In the genomic region with DNA sequence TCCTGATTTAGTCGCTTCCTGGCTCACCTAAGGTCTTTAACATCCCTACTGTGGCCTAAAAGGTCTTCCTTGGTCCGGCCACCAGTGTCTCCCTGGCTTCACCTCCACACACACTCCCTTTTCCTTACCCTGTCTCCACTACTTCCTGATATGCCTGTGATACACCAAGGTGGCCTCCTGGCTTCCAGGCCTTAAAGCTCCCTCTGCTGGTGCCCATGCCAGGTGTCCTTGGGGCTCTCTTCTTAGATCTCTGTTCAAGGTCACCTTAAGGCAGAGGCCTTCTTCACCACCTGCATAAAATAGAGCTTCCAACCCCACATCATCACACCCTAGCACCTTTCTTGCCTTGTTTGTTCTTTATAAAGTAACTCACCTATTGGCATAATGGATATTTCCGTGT, we compare ENCODE assay signal across 9 cellular contexts.
DNase-seq lines count a peak whose midpoint lies in the region; ATAC-seq, FAIRE-seq and TF ChIP-seq lines count a peak whose summit lies in the region.
"Had no signal": no experiment of that assay in that cellular context is flagged by ENCODE, and none has a peak within 500 bp of the region (broad histone marks: within the 10 kb centered on the region; RNA-seq: fewer than 3 reads in every experiment).

No MANE protein-coding gene starts in this region.

- FAIRE-seq in keratinocyte (lab: Jason Lieb, UNC): peak; percentile 43
- FAIRE-seq: islet of Langerhans had no signal

- H3K4me1 ChIP-seq in Karpas-422 (ENCODE audit: low read length) (no peaks in the 10 kb centered on the region), RWPE2 (ENCODE audit: insufficient read depth, poor library complexity, severe bottlenecking) (peaks cover 4% of the 10 kb centered on the region), keratinocyte (ENCODE audit: control insufficient read depth, extremely low read depth, insufficient read depth, low read length) (peaks cover 11% of the 10 kb centered on the region), suprapubic skin (no peaks in the 10 kb centered on the region), thyroid gland (no peaks in the 10 kb centered on the region)

- H3K9me3 ChIP-seq in Karpas-422 (ENCODE audit: low read length) (no peaks in the 10 kb centered on the region), RWPE2 (ENCODE audit: severe bottlenecking) (no peaks in the 10 kb centered on the region), keratinocyte (ENCODE audit: control insufficient read depth, low read depth, low read length) (no peaks in the 10 kb centered on the region), suprapubic skin (no peaks in the 10 kb centered on the region), thyroid gland (no peaks in the 10 kb centered on the region)

- TF ChIP-seq POLR2A in suprapubic skin (IDR thresholded peaks at IDR 0.05) (no peak), thyroid gland (IDR thresholded peaks at IDR 0.05) (no peak)

- H3K36me3 ChIP-seq in Karpas-422 (ENCODE audit: insufficient read depth, low read length) (no peaks in the 10 kb centered on the region), RWPE2 (ENCODE audit: low read depth) (no peaks in the 10 kb centered on the region), keratinocyte (ENCODE audit: control insufficient read depth in 2 of 2, extremely low read depth in 1 of 2, insufficient read depth in 2 of 2, low read length in 2 of 2) (no peaks in the 10 kb centered on the region), suprapubic skin (no peaks in the 10 kb centered on the region), thyroid gland (no peaks in the 10 kb centered on the region)

- H4K20me1 ChIP-seq in Karpas-422 (ENCODE audit: insufficient read depth, low read depth, low read length): no peaks in the 10 kb centered on the region
- H4K20me1 ChIP-seq in keratinocyte (ENCODE audit: control insufficient read depth, extremely low read depth, insufficient read depth, low read length): no peaks in the 10 kb centered on the region

- H3K36me3 Mint-ChIP-seq in stimulated activated memory B cell treated with anti-CD40 and anti-IgM and Interleukin-4, amounts not matched to agents 10 μg/mL and 1 μg/mL and 100 μg/mL, for 72 hours: no peaks in the 10 kb centered on the region

- H3K9me2 ChIP-seq in Karpas-422 (replicated peaks; ENCODE audit: insufficient read depth, low read length): no peaks in the 10 kb centered on the region

- H3K9me3 Mint-ChIP-seq in stimulated activated memory B cell treated with anti-CD40 and anti-IgM and Interleukin-4, amounts not matched to agents 10 μg/mL and 1 μg/mL and 100 μg/mL, for 72 hours: no peaks in the 10 kb centered on the region

- dilution Hi-C loops in keratinocyte (cut with MboI; ENCODE audit: extremely low pct_ligation_motif_present, low sequenced_read_pairs): no loop called here

- H3K27ac ChIP-seq in Karpas-422 (ENCODE audit: low read length) (no peak overlapping the region), RWPE2 (ENCODE audit: poor library complexity, severe bottlenecking) (no peak overlapping the region), keratinocyte (ENCODE audit: control insufficient read depth, insufficient read depth, low read length) (no peak overlapping the region), suprapubic skin (no peak overlapping the region), thyroid gland (no peak overlapping the region)

- no peaks in the 10 kb centered on the region for H3K4me1 Mint-ChIP-seq in stimulated activated memory B cell treated with anti-CD40 and anti-IgM and Interleukin-4, amounts not matched to agents 10 μg/mL and 1 μg/mL and 100 μg/mL, for 72 hours

- H3K27me3 Mint-ChIP-seq in stimulated activated memory B cell treated with anti-CD40 and anti-IgM and Interleukin-4, amounts not matched to agents 10 μg/mL and 1 μg/mL and 100 μg/mL, for 72 hours: no peaks in the 10 kb centered on the region

- TF ChIP-seq CTCF in RWPE2 (IDR thresholded peaks at IDR 0.05; ENCODE audit: poor library complexity, severe bottlenecking): peak; percentile 71
- peak; percentile 47 to 75 (median 71) for TF ChIP-seq CTCF in keratinocyte (optimal IDR thresholded peaks at IDR 0.05 in 1 of 3, IDR thresholded peaks at IDR 0.05 in 1 of 3, conservative IDR thresholded peaks at IDR 0.05 in 1 of 3; ENCODE audit: extremely low read depth in 1 of 3, insufficient read depth in 2 of 3, low read length in 3 of 3)
- no peak for TF ChIP-seq CTCF in suprapubic skin (IDR thresholded peaks at IDR 0.05)
- TF ChIP-seq CTCF in thyroid gland (IDR thresholded peaks at IDR 0.05): no peak

- no peak overlapping the region for H3K4me3 Mint-ChIP-seq in stimulated activated memory B cell treated with anti-CD40 and anti-IgM and Interleukin-4, amounts not matched to agents 10 μg/mL and 1 μg/mL and 100 μg/mL, for 72 hours

- no peaks in the 10 kb centered on the region for H3K27me3 ChIP-seq in Karpas-422 (ENCODE audit: low read length)
- H3K27me3 ChIP-seq in RWPE2 (ENCODE audit: insufficient read depth, poor library complexity, severe bottlenecking): no peaks in the 10 kb centered on the region
- H3K27me3 ChIP-seq in keratinocyte (ENCODE audit: control insufficient read depth, extremely low read depth, insufficient read depth, low read length): no peaks in the 10 kb centered on the region
- no peaks in the 10 kb centered on the region for H3K27me3 ChIP-seq in suprapubic skin
- no peaks in the 10 kb centered on the region for H3K27me3 ChIP-seq in thyroid gland

- H2AFZ ChIP-seq in Karpas-422 (ENCODE audit: low read length): no peak overlapping the region
- no peak overlapping the region for H2AFZ ChIP-seq in keratinocyte (ENCODE audit: control insufficient read depth, low read length)

- intact Hi-C loops in thyroid gland (cut with DNase I): no loop called here

- DNase-seq in DMS53 treated with DMSO at 0.1 percent for 48 hours (lab: John Stamatoyannopoulos, UW; ENCODE audit: unreplicated experiment): peak; percentile 66
- DNase-seq in Karpas-422: peak; percentile 52
- no peak for DNase-seq in RWPE2 (ENCODE audit: low spot score)
- no peak for DNase-seq in keratinocyte (ENCODE audit: low read depth, low spot score)
- DNase-seq in suprapubic skin (ENCODE audit: low spot score in 2 of 2): no peak
- no peak for DNase-seq in thyroid gland

- no peak overlapping the region for H3K27ac Mint-ChIP-seq in stimulated activated memory B cell treated with anti-CD40 and anti-IgM and Interleukin-4, amounts not matched to agents 10 μg/mL and 1 μg/mL and 100 μg/mL, for 72 hours

- no peak for TF ChIP-seq EP300 in suprapubic skin (IDR thresholded peaks at IDR 0.05)

- H3K9ac ChIP-seq in Karpas-422 (ENCODE audit: low read length): no peak overlapping the region
- H3K9ac ChIP-seq in keratinocyte (ENCODE audit: control insufficient read depth, extremely low read depth, insufficient read depth, low read length): no peak overlapping the region

- H3K4me3 ChIP-seq in Karpas-422 (ENCODE audit: low read length) (no peak overlapping the region), RWPE2 (ENCODE audit: severe bottlenecking) (no peak overlapping the region), keratinocyte (ENCODE audit: control insufficient read depth in 2 of 3, extremely low read depth in 1 of 3, insufficient read depth in 2 of 3, low read depth in 1 of 3, low read length in 3 of 3) (no peak overlapping the region), suprapubic skin (no peak overlapping the region), thyroid gland (replicated peaks in 1 of 3) (no peak overlapping the region)

- H3K79me2 ChIP-seq in Karpas-422 (ENCODE audit: low read length): no peaks in the 10 kb centered on the region
- H3K79me2 ChIP-seq in keratinocyte (ENCODE audit: control insufficient read depth, insufficient read depth, low read length): no peaks in the 10 kb centered on the region

- ATAC-seq in RWPE2 (ENCODE audit: low read depth) (peak; percentile 80), HG03039 (IDR thresholded peaks at IDR 0.05; ENCODE audit: unreplicated experiment) (no peak)
- no peak for ATAC-seq in stimulated activated memory B cell treated with anti-CD40 and anti-IgM and Interleukin-4, amounts not matched to agents 10 μg/mL and 1 μg/mL and 100 μg/mL, for 72 hours

- 90% methylated on average over 3 of the region's 3 CpGs for WGBS in suprapubic skin
- 89 to 96% methylated on average over 3 of the region's 3 CpGs for WGBS in thyroid gland, 2 donors

- H3K4me2 ChIP-seq in Karpas-422 (ENCODE audit: low read depth, low read length, poor library complexity, severe bottlenecking) (no peak overlapping the region), keratinocyte (ENCODE audit: control insufficient read depth, extremely low read depth, insufficient read depth, low read depth, low read length) (no peak overlapping the region)

- H3K9me1 ChIP-seq in keratinocyte (ENCODE audit: control insufficient read depth, extremely low read depth, insufficient read depth, low read length): no peaks in the 10 kb centered on the region

Comparison
In these comparisons a context has a peak if more than half of its experiments do, and no peak if none do; other contexts are left out.
1. DNase-seq: peak in DMS53 treated with DMSO at 0.1 percent for 48 hours (single experiment) and Karpas-422 (single experiment); none in RWPE2 (single experiment), keratinocyte (single experiment), suprapubic skin (0 of 2) and thyroid gland (0 of 2).
2. CTCF ChIP-seq: peak in RWPE2 (single experiment) and keratinocyte (3 of 3); none in suprapubic skin (0 of 2) and thyroid gland (0 of 6).